ENCODE assay signal across 29 cellular contexts in the genomic region with DNA sequence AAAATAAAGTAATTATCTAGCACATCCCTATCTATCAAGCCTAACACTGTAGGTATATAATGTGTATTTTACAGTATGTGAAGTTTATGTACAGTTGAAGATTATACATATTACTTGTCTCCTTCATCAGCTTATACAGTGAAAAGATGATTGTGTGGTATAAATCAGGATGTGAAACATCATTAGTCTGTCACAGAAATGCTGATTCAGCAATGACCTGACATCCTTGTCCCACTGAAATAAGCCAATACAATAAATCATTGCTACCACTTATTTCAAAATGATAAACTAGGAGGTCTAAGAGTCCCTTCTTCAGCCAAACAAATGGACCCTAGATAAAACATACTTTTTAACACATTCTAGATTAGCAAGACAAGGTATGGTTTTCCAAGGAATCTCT.
"Had no signal": no experiment of that assay in that cellular context is flagged by ENCODE, and none has a peak within 500 bp of the region (broad histone marks: within the 10 kb centered on the region; RNA-seq: fewer than 3 reads in every experiment).

No MANE protein-coding gene starts in this region.

- H3K4me1 ChIP-seq: left lung, lower lobe of right lung, neural progenitor cell, right atrium auricular region, uterus had no signal

- H3K4me3 Mint-ChIP-seq: immature natural killer cell; naive thymus-derived CD8-positive, alpha-beta T cell; nephron; neural progenitor cell; stimulated activated effector memory CD8-positive, alpha-beta T cell treated with anti-CD3 and anti-CD28 coated beads, Interleukin-12 subunit alpha, Interleukin-12 subunit beta, amount 100 ng/mL, for 72 hours; stimulated activated naive CD8-positive, alpha-beta T cell treated with anti-CD3 and anti-CD28 coated beads, Interleukin-15, Interleukin-2, amounts not matched to agents 100 ng/mL and 50 ng/mL, for 24 hours; type B pancreatic cell had no signal

- DNase-seq: hypothalamus; immature natural killer cell; kidney; left colon; left lung; lower lobe of right lung; mammary epithelial cell; mesenchymal stem cell; naive thymus-derived CD8-positive, alpha-beta T cell; occipital lobe; ovary; stimulated activated CD4-positive, alpha-beta T cell treated with anti-CD3 and anti-CD28 coated beads, Interleukin-12 subunit alpha, Interleukin-12 subunit beta, amount 100 ng/mL, for 4 hours; stimulated activated CD4-positive, alpha-beta T cell treated with anti-CD3 and anti-CD28 coated beads, Interleukin-15, amount 100 ng/mL, for 24 hours; stimulated activated CD4-positive, alpha-beta T cell treated with anti-CD3 and anti-CD28 coated beads, Interleukin-2, amount 100 ng/mL, for 24 hours; stimulated activated CD4-positive, alpha-beta T cell treated with anti-CD3 and anti-CD28 coated beads, Interleukin-4, amount 100 ng/mL, for 1 hour; stimulated activated naive CD4-positive, alpha-beta T cell; uterus had no signal

- H2AFZ ChIP-seq: neural progenitor cell had no signal

- H3K27ac ChIP-seq: left lung, lower lobe of right lung, neural progenitor cell, neutrophil, ovary, right atrium auricular region, skin epidermis, suprapubic skin, tibial nerve, uterus had no signal

- H3K36me3 ChIP-seq: left lung, lower lobe of right lung, neural progenitor cell, neutrophil, ovary, right atrium auricular region, suprapubic skin, tibial nerve, uterus had no signal

- H3K9ac ChIP-seq: neural progenitor cell had no signal

- H3K4me1 Mint-ChIP-seq: immature natural killer cell; naive thymus-derived CD8-positive, alpha-beta T cell; nephron; neural progenitor cell; stimulated activated effector memory CD8-positive, alpha-beta T cell treated with anti-CD3 and anti-CD28 coated beads, Interleukin-12 subunit alpha, Interleukin-12 subunit beta, amount 100 ng/mL, for 72 hours had no signal

- H3K27ac Mint-ChIP-seq: immature natural killer cell; naive thymus-derived CD8-positive, alpha-beta T cell; nephron; neural progenitor cell; progenitor cell of endocrine pancreas; stimulated activated effector memory CD8-positive, alpha-beta T cell treated with anti-CD3 and anti-CD28 coated beads, Interleukin-12 subunit alpha, Interleukin-12 subunit beta, amount 100 ng/mL, for 72 hours; stimulated activated naive CD8-positive, alpha-beta T cell treated with anti-CD3 and anti-CD28 coated beads, Interleukin-15, Interleukin-2, amounts not matched to agents 100 ng/mL and 50 ng/mL, for 24 hours; type B pancreatic cell had no signal

- H3K27me3 Mint-ChIP-seq: stimulated activated naive CD8-positive, alpha-beta T cell treated with anti-CD3 and anti-CD28 coated beads, Interleukin-15, Interleukin-2, amounts not matched to agents 100 ng/mL and 50 ng/mL, for 24 hours; type B pancreatic cell had no signal

- H3K9me3 Mint-ChIP-seq: naive thymus-derived CD8-positive, alpha-beta T cell; neural progenitor cell; stimulated activated naive CD8-positive, alpha-beta T cell treated with anti-CD3 and anti-CD28 coated beads, Interleukin-15, Interleukin-2, amounts not matched to agents 100 ng/mL and 50 ng/mL, for 24 hours; type B pancreatic cell had no signal

- H3K4me3 ChIP-seq: left lung, lower lobe of right lung, neural progenitor cell, ovary, right atrium auricular region, skin epidermis, suprapubic skin, tibial nerve, uterus had no signal

- H3K9me3 ChIP-seq: left lung, lower lobe of right lung, neutrophil, ovary, right atrium auricular region, suprapubic skin, tibial nerve, uterus had no signal

- ATAC-seq: left colon; left lung; lower lobe of right lung; naive thymus-derived CD8-positive, alpha-beta T cell; sciatic nerve; stimulated activated effector memory CD8-positive, alpha-beta T cell treated with anti-CD3 and anti-CD28 coated beads, Interleukin-12 subunit alpha, Interleukin-12 subunit beta, amount 100 ng/mL, for 72 hours had no signal

- H3K27me3 ChIP-seq: left lung, neural progenitor cell, neutrophil, ovary, right atrium auricular region, suprapubic skin, tibial nerve, uterus had no signal

- H3K4me2 ChIP-seq: neural progenitor cell had no signal

- H3K36me3 Mint-ChIP-seq: immature natural killer cell; naive thymus-derived CD8-positive, alpha-beta T cell; neural progenitor cell; stimulated activated effector memory CD8-positive, alpha-beta T cell treated with anti-CD3 and anti-CD28 coated beads, Interleukin-12 subunit alpha, Interleukin-12 subunit beta, amount 100 ng/mL, for 72 hours; type B pancreatic cell had no signal
